Comparison of ENCODE assay signal across 17 cellular contexts in the genomic region with DNA sequence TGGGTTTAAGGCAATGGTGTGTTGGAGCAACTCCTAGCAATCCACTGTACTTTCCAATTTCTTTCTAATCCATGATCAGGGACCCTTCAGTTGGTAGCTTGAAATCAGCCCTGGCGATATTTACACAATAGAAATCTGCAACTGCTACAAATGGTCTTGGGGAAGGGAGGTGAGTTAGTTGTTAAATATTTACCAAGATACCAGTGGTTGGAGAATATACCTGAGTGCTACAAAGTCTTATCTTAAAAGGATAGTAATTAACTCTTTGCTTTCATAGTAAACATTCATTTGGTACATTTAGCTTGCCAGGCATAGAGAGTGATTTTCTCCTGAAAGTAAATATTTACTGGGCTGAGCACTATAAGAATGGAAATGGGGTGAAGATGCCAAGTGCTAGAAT.
DNase-seq lines count a peak whose midpoint lies in the region; ATAC-seq and TF ChIP-seq lines count a peak whose summit lies in the region.
"Had no signal": no experiment of that assay in that cellular context is flagged by ENCODE, and none has a peak within 500 bp of the region (broad histone marks: within the 10 kb centered on the region; RNA-seq: fewer than 3 reads in every experiment).

No MANE protein-coding gene starts in this region.

- no peaks in the 10 kb centered on the region for H3K4me1 Mint-ChIP-seq in nephron progenitor cell
- H3K4me1 Mint-ChIP-seq in natural killer cell: no peaks in the 10 kb centered on the region

- no peak for ATAC-seq in natural killer cell
- ATAC-seq: A549, GM12878, HepG2 had no signal

- no peaks in the 10 kb centered on the region for H3K36me3 Mint-ChIP-seq in nephron progenitor cell (ENCODE audit: low read depth)
- H3K36me3 Mint-ChIP-seq in natural killer cell: no peaks in the 10 kb centered on the region

- H3K4me3 Mint-ChIP-seq in nephron progenitor cell (no peak overlapping the region), natural killer cell (no peak overlapping the region)
- H3K4me3 Mint-ChIP-seq: CD4-positive, alpha-beta T cell; H9 had no signal

- intact Hi-C loops in natural killer cell (cut with micrococcal nuclease): no loop called here

- no peak overlapping the region for H3K4me3 ChIP-seq in OCI-LY3 (ENCODE audit: low read length)
- H3K4me3 ChIP-seq: A549, GM12878 had no signal

- H3K27ac Mint-ChIP-seq in nephron progenitor cell (peak overlapping the region; percentile 49), natural killer cell (no peak overlapping the region)
- H3K27ac Mint-ChIP-seq: CD4-positive, alpha-beta T cell; H9 had no signal

- H3K4me2 ChIP-seq in OCI-LY3 (ENCODE audit: low read length): no peak overlapping the region
- H3K4me2 ChIP-seq: A549 had no signal

- H2AFZ ChIP-seq in OCI-LY3 (ENCODE audit: low read depth, low read length): 0 out of 2 replicates have a peak overlapping the region, but pooled peaks have one; percentile 26

- no peaks in the 10 kb centered on the region for H3K79me2 ChIP-seq in OCI-LY3 (ENCODE audit: low read length)

- no peak overlapping the region for H3K27ac ChIP-seq in OCI-LY3 (ENCODE audit: low read length)
- H3K27ac ChIP-seq: A549, C4-2B had no signal

- TF ChIP-seq CTCF in OCI-LY3 (IDR thresholded peaks at IDR 0.05; ENCODE audit: low read depth, low read length): no peak
- no peak for TF ChIP-seq CTCF in nephron progenitor cell (IDR thresholded peaks at IDR 0.05)
- no peak for TF ChIP-seq CTCF in natural killer cell (IDR thresholded peaks at IDR 0.05)

- no peaks in the 10 kb centered on the region for H3K9me3 ChIP-seq in OCI-LY3 (ENCODE audit: insufficient read depth, low read length)
- H3K9me3 ChIP-seq: A549 had no signal

- H3K9ac ChIP-seq in OCI-LY3 (ENCODE audit: low read length): no peak overlapping the region

- no peaks in the 10 kb centered on the region for H3K27me3 ChIP-seq in OCI-LY3 (ENCODE audit: low read depth, low read length)

- DNase-seq in HT-29 (ENCODE audit: low spot score) (peak; percentile 18), HuH-7.5 (ENCODE audit: low spot score) (peak; percentile 6), nephron progenitor cell (no peak), islet precursor cell (no peak), natural killer cell (no peak), NCI-H1694 (lab: John Stamatoyannopoulos, UW) (no peak)
- DNase-seq: AML-193; CD4-positive, alpha-beta T cell; DMS153; DND-41; EL; H9 had no signal

- H3K9me3 Mint-ChIP-seq in nephron progenitor cell: peaks cover 16% of the 10 kb centered on the region
- H3K9me3 Mint-ChIP-seq in natural killer cell: peaks cover 2 to 10% of the 10 kb centered on the region in 2 donors

- H3K27me3 Mint-ChIP-seq in nephron progenitor cell (ENCODE audit: low read depth, poor library complexity): peaks cover 7% of the 10 kb centered on the region
- no peaks in the 10 kb centered on the region for H3K27me3 Mint-ChIP-seq in natural killer cell (ENCODE audit: low read depth in 2 of 2)
- H3K27me3 Mint-ChIP-seq: CD4-positive, alpha-beta T cell had no signal

- H3K36me3 ChIP-seq in OCI-LY3 (replicated peaks; ENCODE audit: low read depth, low read length): no peaks in the 10 kb centered on the region

- H4K20me1 ChIP-seq in OCI-LY3 (ENCODE audit: insufficient read depth, low read length): no peaks in the 10 kb centered on the region

- H3K4me1 ChIP-seq in OCI-LY3 (ENCODE audit: low read length): peaks cover 7% of the 10 kb centered on the region
- H3K4me1 ChIP-seq: A549 had no signal

Comparison
In these comparisons a context has a peak if more than half of its experiments do, and no peak if none do; other contexts are left out.
1. DNase-seq: peak in HT-29 (single experiment) and HuH-7.5 (single experiment); none in nephron progenitor cell (single experiment), islet precursor cell (single experiment), natural killer cell (single experiment) and NCI-H1694 (single experiment).